ENCODE assay signal across 31 cellular contexts in the genomic region with DNA sequence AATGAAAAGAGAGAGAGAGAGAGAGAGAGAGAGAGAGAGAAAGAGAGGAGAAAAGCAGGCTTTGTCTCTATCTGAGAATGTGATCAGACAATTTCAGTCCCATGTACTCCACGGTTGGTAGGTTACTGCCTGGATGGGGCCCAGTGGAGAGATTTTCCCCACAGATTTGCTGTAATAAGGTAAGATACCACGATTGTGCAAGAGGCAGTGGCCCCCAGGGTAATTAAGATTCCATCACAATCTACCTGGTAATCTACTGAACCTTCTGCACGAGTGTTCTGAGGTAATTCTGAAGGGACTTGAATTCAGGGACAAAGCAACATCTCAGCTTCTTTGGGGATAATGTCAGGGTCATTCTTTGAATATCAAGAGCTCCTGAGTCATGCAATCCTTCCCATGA.
"Had no signal": no experiment of that assay in that cellular context is flagged by ENCODE, and none has a peak within 500 bp of the region (broad histone marks: within the 10 kb centered on the region; RNA-seq: fewer than 3 reads in every experiment).

No MANE protein-coding gene starts in this region.

- H3K4me3 ChIP-seq: pancreas, psoas muscle, skin epidermis, smooth muscle cell, spleen, suprapubic skin, testis, tibial artery, transverse colon, upper lobe of left lung, vagina had no signal

- H3K27me3 ChIP-seq: neutrophil, pancreas, suprapubic skin, testis, transverse colon, upper lobe of left lung, vagina had no signal

- DNase-seq: naive B cell; naive thymus-derived CD8-positive, alpha-beta T cell; nephron progenitor cell; nucleus accumbens; pancreas; posterior cingulate gyrus; psoas muscle; right cardiac atrium; spleen; stimulated activated CD4-positive, alpha-beta T cell treated with anti-CD3 and anti-CD28 coated beads, Interleukin-12 subunit alpha, Interleukin-12 subunit beta, amount 100 ng/mL, for 4 hours; stimulated activated CD4-positive, alpha-beta T cell treated with anti-CD3 and anti-CD28 coated beads, Interleukin-1b, Interleukin-23, amount 100 ng/mL, for 48 hours; stimulated activated CD4-positive, alpha-beta T cell treated with anti-CD3 and anti-CD28 coated beads, Interleukin-4, amount 100 ng/mL, for 1 hour; stimulated activated CD4-positive, alpha-beta T cell treated with anti-CD3 and anti-CD28 coated beads, Interleukin-4, amount 100 ng/mL, for 4 hours; stimulated activated CD8-positive, alpha-beta memory T cell treated with anti-CD3 and anti-CD28 coated beads, Interleukin-4, amount 100 ng/mL, for 48 hours; stimulated activated naive CD4-positive, alpha-beta T cell; stimulated activated naive CD8-positive, alpha-beta T cell treated with anti-CD3 and anti-CD28 coated beads, Interleukin-15, amount 100 ng/mL, for 72 hours; stimulated activated naive CD8-positive, alpha-beta T cell treated with anti-CD3 and anti-CD28 coated beads, Interleukin-15, Interleukin-2, amounts not matched to agents 100 U/mL and 50 U/mL, for 24 hours; substantia nigra; testis; tibial artery; transverse colon; upper lobe of left lung had no signal

- ATAC-seq: naive thymus-derived CD8-positive, alpha-beta T cell; natural killer cell treated with Interleukin-12 subunit alpha and Interleukin-12 subunit beta and Interleukin-15 and Interleukin-18, amount 100 ng/mL, for 72 hours; psoas muscle; right cardiac atrium; sciatic nerve; stimulated activated memory B cell treated with anti-CD40 and anti-IgM and Interleukin-4, amounts not matched to agents 10 μg/mL and 1 μg/mL and 100 μg/mL, for 72 hours; stimulated activated naive CD8-positive, alpha-beta T cell treated with anti-CD3 and anti-CD28 coated beads, Interleukin-15, amount 100 ng/mL, for 72 hours; stimulated activated naive CD8-positive, alpha-beta T cell treated with anti-CD3 and anti-CD28 coated beads, Interleukin-15, Interleukin-2, amounts not matched to agents 100 U/mL and 50 U/mL, for 24 hours had no signal

- H3K4me1 ChIP-seq: pancreas, psoas muscle, testis, tibial artery, transverse colon, upper lobe of left lung, vagina had no signal

- H3K4me2 ChIP-seq: smooth muscle cell had no signal

- H3K36me3 ChIP-seq: neutrophil, pancreas, spleen, suprapubic skin, tibial artery, transverse colon, upper lobe of left lung, vagina had no signal

- H3K27ac ChIP-seq: neutrophil, pancreas, psoas muscle, skin epidermis, spleen, suprapubic skin, testis, tibial artery, transverse colon, upper lobe of left lung, vagina had no signal

- FAIRE-seq: pancreas, urothelium cell line had no signal

- H3K9me3 ChIP-seq: neutrophil, pancreas, psoas muscle, spleen, suprapubic skin, testis, tibial artery, transverse colon, upper lobe of left lung, vagina had no signal
